ENCODE assay signal across 22 cellular contexts in genomic region chr1:56963667-56964066, GRCh38. TPM values are rescaled to one million over a fixed set of nuclear protein-coding genes. Genes with fewer than 3 reads are reported as not detected.
DNase-seq lines count a peak whose midpoint lies in the region; ATAC-seq, FAIRE-seq and TF ChIP-seq lines count a peak whose summit lies in the region.
"Had no signal": no experiment of that assay in that cellular context is flagged by ENCODE, and none has a peak within 500 bp of the region (broad histone marks: within the 10 kb centered on the region; RNA-seq: fewer than 3 reads in every experiment).

No MANE protein-coding gene starts in this region.

- H2AFZ ChIP-seq in GM23338: peak overlapping the region; percentile 87; the same call in 1 of the 2 replicates
- no peak overlapping the region for H2AFZ ChIP-seq in HepG2 (ENCODE audit: low read length)
- H2AFZ ChIP-seq in SK-N-SH (ENCODE audit: low read depth): no peak overlapping the region

- BruUV-seq in HepG2 (replicated peaks; lab: Mats Ljungman, UMichigan): no TSS peak

- 90% methylated on average over 4 of the region's 4 CpGs for WGBS in HepG2 (ENCODE audit: low lambda C conversion rate)
- 78% methylated on average over 4 of the region's 4 CpGs for WGBS in SK-N-SH (ENCODE audit: low lambda C conversion rate)

- H3K9me2 ChIP-seq in GM23338 (ENCODE audit: insufficient read depth): no peaks in the 10 kb centered on the region; the same call in 1 of the 2 replicates
- no peaks in the 10 kb centered on the region for H3K9me2 ChIP-seq in SK-N-SH

- H3K4me1 ChIP-seq in GM23338 (ENCODE audit: insufficient read depth) (no peaks in the 10 kb centered on the region), HepG2 (ENCODE audit: insufficient read depth, low read length) (peaks cover 71% of the 10 kb centered on the region), SK-N-SH (ENCODE audit: control insufficient read depth in 1 of 2, insufficient read depth in 2 of 2, low read depth in 1 of 2, low read length in 1 of 2) (peaks cover 0 to 2% of the 10 kb centered on the region in 2 experiments; a peak in 2 of 4 replicates), colonic mucosa (no peaks in the 10 kb centered on the region)

- peaks cover 12% of the 10 kb centered on the region; the same call in 2 of the 3 replicates for H3K4me1 Mint-ChIP-seq in GM23338
- H3K4me1 Mint-ChIP-seq: CD14-positive monocyte had no signal

- H3K9ac ChIP-seq in HepG2 (ENCODE audit: insufficient read depth, low read depth, low read length) (no peak overlapping the region), SK-N-SH (no peak overlapping the region), colonic mucosa (ENCODE audit: low read depth in 2 of 2, low read length in 2 of 2) (no peak overlapping the region)

- H4K20me1 ChIP-seq in GM23338 (replicated peaks; ENCODE audit: insufficient read depth) (no peaks in the 10 kb centered on the region), HepG2 (ENCODE audit: insufficient read depth, low read length) (no peaks in the 10 kb centered on the region), SK-N-SH (ENCODE audit: insufficient read depth) (no peaks in the 10 kb centered on the region)

- CTCF ChIA-PET in HepG2 (lab: Yijun Ruan, JAX; ENCODE audit: low intra/inter-chr PET ratio, low total read pairs): no interaction called here
- CTCF ChIA-PET in SK-N-SH (lab: Yijun Ruan, JAX): no interaction called here

- FAIRE-seq in HepG2 (lab: Jason Lieb, UNC): no peak
- FAIRE-seq: GM12891, GM18507 had no signal

- TF ChIP-seq EP300 in HepG2 (IDR thresholded peaks at IDR 0.05; ENCODE audit: low read depth in 2 of 2, low read length in 2 of 2) (no peak), HepG2 (CRISPR knock-in tag; IDR thresholded peaks at IDR 0.05; ENCODE audit: borderline replicate concordance) (no peak), SK-N-SH (IDR thresholded peaks at IDR 0.05; ENCODE audit: borderline replicate concordance in 1 of 2, low read depth in 1 of 2, low read length in 1 of 2) (no peak)

- no peak overlapping the region for H3K4me3 ChIP-seq in GM23338
- H3K4me3 ChIP-seq in cardiac fibroblast (replicated peaks in 1 of 2; ENCODE audit: low read depth in 2 of 2, low read length in 2 of 2): no peak overlapping the region
- no peak overlapping the region for H3K4me3 ChIP-seq in HepG2 (replicated peaks in 1 of 3; ENCODE audit: insufficient read depth in 1 of 3, low read depth in 2 of 3, low read length in 3 of 3)
- no peak overlapping the region for H3K4me3 ChIP-seq in SK-N-SH (ENCODE audit: low read depth in 2 of 2, low read length in 1 of 2)
- H3K4me3 ChIP-seq in colonic mucosa: no peak overlapping the region

- TF ChIP-seq RAD21 in HepG2 (CRISPR knock-in tag; IDR thresholded peaks at IDR 0.05): no peak
- no peak for TF ChIP-seq RAD21 in SK-N-SH (IDR thresholded peaks at IDR 0.05; ENCODE audit: low read length)

- H3K27me3 Mint-ChIP-seq in GM23338 (ENCODE audit: insufficient read depth, low read depth, poor library complexity): peaks cover 2% of the 10 kb centered on the region

- H3K36me3 Mint-ChIP-seq in GM23338 (ENCODE audit: low read depth): no peaks in the 10 kb centered on the region
- H3K36me3 Mint-ChIP-seq: CD14-positive monocyte had no signal

- in situ Hi-C loops in HepG2 (cut with HindIII; ENCODE audit: extremely low pct_ligation_motif_present, low pct_unique_long_range_greater_than_20kb): no loop called here

- H3K36me3 ChIP-seq in GM23338 (ENCODE audit: insufficient read depth) (no peaks in the 10 kb centered on the region), HepG2 (replicated peaks in 1 of 2; ENCODE audit: control insufficient read depth in 1 of 2, insufficient read depth in 2 of 2, low read length in 2 of 2) (no peaks in the 10 kb centered on the region), SK-N-SH (replicated peaks in 1 of 2; ENCODE audit: control insufficient read depth in 1 of 2, insufficient read depth in 2 of 2, low read length in 1 of 2) (no peaks in the 10 kb centered on the region), colonic mucosa (no peaks in the 10 kb centered on the region)

- H3K9me3 Mint-ChIP-seq in GM23338: no peaks in the 10 kb centered on the region

- H3K27ac ChIP-seq in GM23338 (ENCODE audit: low read depth): no peak overlapping the region
- no peak overlapping the region for H3K27ac ChIP-seq in HepG2 (ENCODE audit: extremely low read length, insufficient read depth, low read length)
- H3K27ac ChIP-seq in SK-N-SH (ENCODE audit: low read depth in 2 of 2, low read length in 1 of 2): no peak overlapping the region
- no peak overlapping the region for H3K27ac ChIP-seq in colonic mucosa

- H3K27ac Mint-ChIP-seq in GM23338: no peak overlapping the region; the same call in 1 of the 2 replicates

- no peaks in the 10 kb centered on the region for H3K9me3 ChIP-seq in HepG2 (ENCODE audit: low read length)
- H3K9me3 ChIP-seq in SK-N-SH: no peaks in the 10 kb centered on the region
- no peaks in the 10 kb centered on the region for H3K9me3 ChIP-seq in colonic mucosa

- ATAC-seq in GM23338 (no peak), HepG2 (no peak), GM19463 (IDR thresholded peaks at IDR 0.05; ENCODE audit: unreplicated experiment) (no peak)
- ATAC-seq: SK-N-SH treated with all-trans-retinoic acid at 6 μM for 48 hours had no signal

- H3K27me3 ChIP-seq in GM23338 (ENCODE audit: insufficient read depth) (no peaks in the 10 kb centered on the region), HepG2 (ENCODE audit: control insufficient read depth in 1 of 2, insufficient read depth in 2 of 2, low read length in 2 of 2) (no peaks in the 10 kb centered on the region), SK-N-SH (ENCODE audit: insufficient read depth) (no peaks in the 10 kb centered on the region), colonic mucosa (no peaks in the 10 kb centered on the region)

- intact Hi-C loops in HepG2 (cut with micrococcal nuclease; ENCODE audit: unreplicated experiment): loop anchor here (10.0 kb wide), 1 partner anchor 101 kb away; no protein-coding TSS in a partner anchor
- intact Hi-C loops in colonic mucosa (cut with DNase I): no loop called here

- H3K4me2 ChIP-seq in GM23338: no peak overlapping the region
- H3K4me2 ChIP-seq in HepG2 (ENCODE audit: low read depth, low read length): no peak overlapping the region
- H3K4me2 ChIP-seq in SK-N-SH: no peak overlapping the region

- DNase-seq in GM23338 (ENCODE audit: low spot score) (no peak), NCI-H2107 (lab: John Stamatoyannopoulos, UW) (peak; percentile 15), cardiac fibroblast (ENCODE audit: low read depth in 2 of 2) (peak; percentile 9 to 11), HepG2 (ENCODE audit: low spot score) (no peak), SK-N-SH (no peak), colonic mucosa (no peak)
- DNase-seq: AML-193, DMS 273 treated with DMSO at 0.1 percent for 48 hours, GDM1, NCI-H1436, NCI-H2029, NCI-H510A treated with DMSO at 0.1 percent for 48 hours, NCI-H82, SHP77 had no signal

- H3K4me3 Mint-ChIP-seq in GM23338: no peak overlapping the region
- H3K4me3 Mint-ChIP-seq: CD14-positive monocyte had no signal

- TF ChIP-seq POLR2A in HepG2 (IDR thresholded peaks at IDR 0.05; ENCODE audit: insufficient read depth in 1 of 2, low read depth in 2 of 2, low read length in 2 of 2): no peak

- TF ChIP-seq CTCF in GM23338 (conservative IDR thresholded peaks at IDR 0.05; ENCODE audit: low read depth in 2 of 2): no peak
- no peak for TF ChIP-seq CTCF in cardiac fibroblast (IDR thresholded peaks at IDR 0.05; ENCODE audit: low read depth, low read length)
- no peak for TF ChIP-seq CTCF in HepG2 (CRISPR knock-in tag; IDR thresholded peaks at IDR 0.05)
- TF ChIP-seq CTCF in SK-N-SH (IDR thresholded peaks at IDR 0.05): no peak
- TF ChIP-seq CTCF in colonic mucosa (IDR thresholded peaks at IDR 0.05): no peak

- POLR2A ChIA-PET in HepG2 (lab: Yijun Ruan, JAX) (interaction anchor here (1.7 to 4.3 kb wide), 3 partner anchors 41 to 52 kb away, joined by 4 to 50 read pairs (median 6); no protein-coding TSS in a partner anchor), SK-N-SH (lab: Yijun Ruan, JAX) (no interaction called here)

- H3K79me2 ChIP-seq in GM23338 (replicated peaks; ENCODE audit: insufficient read depth) (no peaks in the 10 kb centered on the region), HepG2 (ENCODE audit: insufficient read depth, low read length) (no peaks in the 10 kb centered on the region), SK-N-SH (ENCODE audit: insufficient read depth) (no peaks in the 10 kb centered on the region)

- H3F3A ChIP-seq in GM23338 (replicated peaks; ENCODE audit: low read depth): no peaks in the 10 kb centered on the region
- no peaks in the 10 kb centered on the region for H3F3A ChIP-seq in SK-N-SH (replicated peaks; ENCODE audit: insufficient read depth)

TF ChIP-seq in SK-N-SH, 30 proteins besides CTCF, POLR2A, EP300 and RAD21 (continues in another document):
- no peak for TF ChIP-seq CHD2 (IDR thresholded peaks at IDR 0.05; ENCODE audit: low read length, partially characterized antibody)

RNA-seq across cellular contexts. Expression of gene C8B, which starts 2.1 kb away (rescaled TPM):
- total RNA-seq in GM23338 (2014; rRNA removed; shearing (Covaris generic)): not detected in 2 replicates
- polyA plus RNA-seq in GM23338 (2016; fragmentation: Nextera tagmentation; extraction: Ambion mirVana) (not detected in 2 replicates), HepG2 (2011; rRNA removed) (11.3 and 21.1 TPM in 2 replicates), SK-N-SH (2012; rRNA removed) (not detected in 2 replicates)
- total RNA-seq in HepG2 (2016; rRNA removed; fragmentation: Illumina TruSeq; extraction: Trizol) (3.3 and 8.4 TPM in 2 replicates), colonic mucosa (not detected)
- total RNA-seq in HepG2 (2016; cell fraction: cytosol; rRNA removed; fragmentation: Illumina TruSeq; extraction: Trizol; ENCODE audit: low read depth): 0.53 and 0.61 TPM in 2 replicates
- total RNA-seq in HepG2 (2016; cell fraction: insoluble cytoplasmic fraction; rRNA removed; fragmentation: Illumina TruSeq; extraction: Trizol): 5.1 and 7.4 TPM in 2 replicates
- 1.4 and 1.8 TPM in 2 replicates for total RNA-seq in HepG2 (2016; cell fraction: membrane; rRNA removed; fragmentation: Illumina TruSeq; extraction: Trizol)
- 6.6 and 7.4 TPM in 2 replicates for total RNA-seq in HepG2 (2016; cell fraction: nucleus; rRNA removed; fragmentation: Illumina TruSeq; extraction: Trizol)
- polyA plus RNA-seq in HepG2 (2011; cell fraction: cytosol; rRNA removed): 9.0 and 19.4 TPM in 2 replicates
- polyA plus RNA-seq in HepG2 (2011; cell fraction: nucleus; rRNA removed): 9.1 and 11.3 TPM in 2 replicates
- 10.5 and 17.8 TPM in 2 replicates for polyA plus RNA-seq in HepG2 (2012)
- 0.57 and 0.66 TPM in 2 replicates for polyA plus RNA-seq in HepG2 (2016; cell fraction: cytosol; fragmentation: Illumina TruSeq; extraction: Trizol; ENCODE audit: low read depth)
- polyA plus RNA-seq in HepG2 (2016; cell fraction: insoluble cytoplasmic fraction; fragmentation: Illumina TruSeq; extraction: Trizol; ENCODE audit: low read depth): 3.7 and 3.8 TPM in 2 replicates
- polyA plus RNA-seq in HepG2 (2016; cell fraction: membrane; fragmentation: Illumina TruSeq; extraction: Trizol; ENCODE audit: low read depth): 1.2 and 1.4 TPM in 2 replicates
- polyA plus RNA-seq in HepG2 (2016; cell fraction: nucleus; fragmentation: Illumina TruSeq; extraction: Trizol; ENCODE audit: insufficient read depth, low read depth): 5.9 and 7.7 TPM in 2 replicates
- polyA minus RNA-seq in HepG2 (2011; rRNA and poly(A)+ RNA removed; ENCODE audit: low replicate concordance): 9.1 TPM in 1 of 2 replicates, not detected in the other
- polyA minus RNA-seq in HepG2 (2011; cell fraction: cytosol; rRNA and poly(A)+ RNA removed): 4.2 and 7.6 TPM in 2 replicates
- polyA minus RNA-seq in HepG2 (2011; cell fraction: nucleus; rRNA and poly(A)+ RNA removed): 4.8 and 11.1 TPM in 2 replicates
- not detected in 2 replicates for polyA plus RNA-seq in SK-N-SH (2012; cell fraction: cytosol; rRNA removed)
- 0.04 TPM in 1 of 2 replicates, not detected in the other for polyA plus RNA-seq in SK-N-SH (2012; cell fraction: nucleus; rRNA removed)
- total RNA-seq: H4, HT-29, LHCN-M2 had no signal
- polyA plus RNA-seq: CD14-positive monocyte had no signal

Comparison
In these comparisons a context has a peak if more than half of its experiments do, and no peak if none do; other contexts are left out.
1. DNase-seq: peak in NCI-H2107 (single experiment) and cardiac fibroblast (2 of 2); none in GM23338 (single experiment), HepG2 (single experiment), SK-N-SH (single experiment) and colonic mucosa (single experiment).